ENCODE assay signal across 1 cellular context in the genomic region with DNA sequence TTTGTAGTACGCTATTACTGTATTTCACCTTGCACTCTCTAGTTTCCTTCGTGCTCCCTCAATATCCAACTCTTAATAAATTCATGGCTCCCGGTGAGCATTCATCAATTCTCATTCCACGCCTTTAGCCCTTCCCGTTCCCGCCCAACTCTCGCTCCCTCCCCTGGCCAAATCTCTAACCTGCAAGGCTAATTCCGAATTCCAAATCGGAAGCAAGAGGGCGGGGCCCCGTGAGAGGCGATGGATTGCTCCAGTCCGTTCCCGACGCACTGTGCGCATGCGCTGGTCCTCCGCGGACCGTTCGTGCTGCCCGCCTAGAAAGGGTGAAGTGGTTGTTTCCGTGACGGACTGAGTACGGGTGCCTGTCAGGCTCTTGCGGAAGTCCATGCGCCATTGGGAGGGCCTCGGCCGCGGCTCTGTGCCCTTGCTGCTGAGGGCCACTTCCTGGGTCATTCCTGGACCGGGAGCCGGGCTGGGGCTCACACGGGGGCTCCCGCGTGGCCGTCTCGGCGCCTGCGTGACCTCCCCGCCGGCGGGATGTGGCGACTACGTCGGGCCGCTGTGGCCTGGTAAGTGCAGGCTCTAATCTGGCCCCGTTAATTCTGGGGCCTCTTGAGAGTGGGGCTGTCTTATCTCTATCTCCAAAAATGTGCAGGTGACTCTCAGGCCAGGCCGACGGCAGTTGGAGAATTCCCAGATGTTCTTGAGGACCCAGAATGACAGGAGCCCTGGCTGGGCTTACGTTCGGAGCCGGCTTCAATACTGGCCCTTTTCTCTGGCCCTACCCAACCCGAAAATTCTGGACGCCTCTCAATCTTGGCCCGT.
TF ChIP-seq lines count a peak whose summit lies in the region.

Gene OPA1 (plus strand): TSS at position 368 of the 825 bp plus-strand sequence. CDS start 170 bp downstream, at position 538.

TF ChIP-seq in K562, 482 proteins besides CTCF, POLR2A, EP300 and RAD21 (continued from another document and continues in another):
- TF ChIP-seq, protein P1, sequence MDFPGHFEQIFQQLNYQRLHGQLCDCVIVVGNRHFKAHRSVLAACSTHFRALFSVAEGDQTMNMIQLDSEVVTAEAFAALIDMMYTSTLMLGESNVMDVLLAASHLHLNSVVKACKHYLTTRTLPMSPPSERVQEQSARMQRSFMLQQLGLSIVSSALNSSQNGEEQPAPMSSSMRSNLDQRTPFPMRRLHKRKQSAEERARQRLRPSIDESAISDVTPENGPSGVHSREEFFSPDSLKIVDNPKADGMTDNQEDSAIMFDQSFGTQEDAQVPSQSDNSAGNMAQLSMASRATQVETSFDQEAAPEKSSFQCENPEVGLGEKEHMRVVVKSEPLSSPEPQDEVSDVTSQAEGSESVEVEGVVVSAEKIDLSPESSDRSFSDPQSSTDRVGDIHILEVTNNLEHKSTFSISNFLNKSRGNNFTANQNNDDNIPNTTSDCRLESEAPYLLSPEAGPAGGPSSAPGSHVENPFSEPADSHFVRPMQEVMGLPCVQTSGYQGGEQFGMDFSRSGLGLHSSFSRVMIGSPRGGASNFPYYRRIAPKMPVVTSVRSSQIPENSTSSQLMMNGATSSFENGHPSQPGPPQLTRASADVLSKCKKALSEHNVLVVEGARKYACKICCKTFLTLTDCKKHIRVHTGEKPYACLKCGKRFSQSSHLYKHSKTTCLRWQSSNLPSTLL (IDR thresholded peaks at IDR 0.05): no peak
- TF ChIP-seq, protein P2, sequence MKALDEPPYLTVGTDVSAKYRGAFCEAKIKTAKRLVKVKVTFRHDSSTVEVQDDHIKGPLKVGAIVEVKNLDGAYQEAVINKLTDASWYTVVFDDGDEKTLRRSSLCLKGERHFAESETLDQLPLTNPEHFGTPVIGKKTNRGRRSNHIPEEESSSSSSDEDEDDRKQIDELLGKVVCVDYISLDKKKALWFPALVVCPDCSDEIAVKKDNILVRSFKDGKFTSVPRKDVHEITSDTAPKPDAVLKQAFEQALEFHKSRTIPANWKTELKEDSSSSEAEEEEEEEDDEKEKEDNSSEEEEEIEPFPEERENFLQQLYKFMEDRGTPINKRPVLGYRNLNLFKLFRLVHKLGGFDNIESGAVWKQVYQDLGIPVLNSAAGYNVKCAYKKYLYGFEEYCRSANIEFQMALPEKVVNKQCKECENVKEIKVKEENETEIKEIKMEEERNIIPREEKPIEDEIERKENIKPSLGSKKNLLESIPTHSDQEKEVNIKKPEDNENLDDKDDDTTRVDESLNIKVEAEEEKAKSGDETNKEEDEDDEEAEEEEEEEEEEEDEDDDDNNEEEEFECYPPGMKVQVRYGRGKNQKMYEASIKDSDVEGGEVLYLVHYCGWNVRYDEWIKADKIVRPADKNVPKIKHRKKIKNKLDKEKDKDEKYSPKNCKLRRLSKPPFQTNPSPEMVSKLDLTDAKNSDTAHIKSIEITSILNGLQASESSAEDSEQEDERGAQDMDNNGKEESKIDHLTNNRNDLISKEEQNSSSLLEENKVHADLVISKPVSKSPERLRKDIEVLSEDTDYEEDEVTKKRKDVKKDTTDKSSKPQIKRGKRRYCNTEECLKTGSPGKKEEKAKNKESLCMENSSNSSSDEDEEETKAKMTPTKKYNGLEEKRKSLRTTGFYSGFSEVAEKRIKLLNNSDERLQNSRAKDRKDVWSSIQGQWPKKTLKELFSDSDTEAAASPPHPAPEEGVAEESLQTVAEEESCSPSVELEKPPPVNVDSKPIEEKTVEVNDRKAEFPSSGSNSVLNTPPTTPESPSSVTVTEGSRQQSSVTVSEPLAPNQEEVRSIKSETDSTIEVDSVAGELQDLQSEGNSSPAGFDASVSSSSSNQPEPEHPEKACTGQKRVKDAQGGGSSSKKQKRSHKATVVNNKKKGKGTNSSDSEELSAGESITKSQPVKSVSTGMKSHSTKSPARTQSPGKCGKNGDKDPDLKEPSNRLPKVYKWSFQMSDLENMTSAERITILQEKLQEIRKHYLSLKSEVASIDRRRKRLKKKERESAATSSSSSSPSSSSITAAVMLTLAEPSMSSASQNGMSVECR (CRISPR knock-in tag; IDR thresholded peaks at IDR 0.05): peak; percentile 82; the same call in 1 of the 2 replicates
- TF ChIP-seq ETV5 (CRISPR knock-in tag; IDR thresholded peaks at IDR 0.05; ENCODE audit: low read depth) (peak; percentile 86), ZNF217 (CRISPR knock-in tag; IDR thresholded peaks at IDR 0.05) (no peak), SOX6 (IDR thresholded peaks at IDR 0.05) (peak; percentile 75), TEAD1 (CRISPR knock-in tag; IDR thresholded peaks at IDR 0.05) (peak in 1 of 2 experiments; percentile 87; a peak in 2 of 4 replicates), PHF8 (IDR thresholded peaks at IDR 0.05; ENCODE audit: borderline replicate concordance, low read length) (peak; percentile 94), KLF1 (tag; IDR thresholded peaks at IDR 0.05) (no peak), POLR2H (tag; IDR thresholded peaks at IDR 0.05; ENCODE audit: low read depth) (peak; percentile 61; the same call in 1 of the 2 replicates), ZNF384 (IDR thresholded peaks at IDR 0.05; ENCODE audit: low read depth, low read length) (peak; percentile 50; the same call in 1 of the 2 replicates), ZBTB9 (CRISPR knock-in tag; IDR thresholded peaks at IDR 0.05) (no peak), ELF4 (CRISPR knock-in tag; IDR thresholded peaks at IDR 0.05) (peak; percentile 79), BCL6 (CRISPR knock-in tag; IDR thresholded peaks at IDR 0.05) (no peak), KLF6 (CRISPR knock-in tag; IDR thresholded peaks at IDR 0.05; ENCODE audit: borderline replicate concordance) (0 out of 2 replicates have a peak, but pooled peaks have one; percentile 9), SIN3A (IDR thresholded peaks at IDR 0.05; ENCODE audit: borderline replicate concordance in 2 of 2, control insufficient read depth in 1 of 2, low read depth in 2 of 2, low read length in 2 of 2) (peak; percentile 70 to 79; a peak in 3 of 4 replicates), KDM2B (CRISPR knock-in tag; IDR thresholded peaks at IDR 0.05) (no peak), SNIP1 (IDR thresholded peaks at IDR 0.05; ENCODE audit: low read depth) (no peak), TAF1 (IDR thresholded peaks at IDR 0.05; ENCODE audit: control insufficient read depth, extremely low read depth, insufficient read depth, low read length, severe bottlenecking) (peak; percentile 89), ZNF165 (CRISPR knock-in tag; IDR thresholded peaks at IDR 0.05; ENCODE audit: borderline replicate concordance) (no peak), POLR2AphosphoS5 (IDR thresholded peaks at IDR 0.05; ENCODE audit: control insufficient read depth, insufficient read depth, low read depth, low read length) (peak; percentile 80), SMARCB1 (IDR thresholded peaks at IDR 0.05; ENCODE audit: insufficient read length, low read depth) (peak; percentile 56), XRCC5 (IDR thresholded peaks at IDR 0.05; ENCODE audit: low read depth, low read length) (peak; percentile 88), RBM15 (IDR thresholded peaks at IDR 0.05; ENCODE audit: insufficient read depth, low read length) (no peak), SRF (CRISPR knock-in tag; IDR thresholded peaks at IDR 0.05) (peak in 1 of 2 experiments; percentile 80; a peak in 1 of 4 replicates), TAF15 (IDR thresholded peaks at IDR 0.05; ENCODE audit: low read depth, low read length) (no peak)
- TF ChIP-seq, protein P3, sequence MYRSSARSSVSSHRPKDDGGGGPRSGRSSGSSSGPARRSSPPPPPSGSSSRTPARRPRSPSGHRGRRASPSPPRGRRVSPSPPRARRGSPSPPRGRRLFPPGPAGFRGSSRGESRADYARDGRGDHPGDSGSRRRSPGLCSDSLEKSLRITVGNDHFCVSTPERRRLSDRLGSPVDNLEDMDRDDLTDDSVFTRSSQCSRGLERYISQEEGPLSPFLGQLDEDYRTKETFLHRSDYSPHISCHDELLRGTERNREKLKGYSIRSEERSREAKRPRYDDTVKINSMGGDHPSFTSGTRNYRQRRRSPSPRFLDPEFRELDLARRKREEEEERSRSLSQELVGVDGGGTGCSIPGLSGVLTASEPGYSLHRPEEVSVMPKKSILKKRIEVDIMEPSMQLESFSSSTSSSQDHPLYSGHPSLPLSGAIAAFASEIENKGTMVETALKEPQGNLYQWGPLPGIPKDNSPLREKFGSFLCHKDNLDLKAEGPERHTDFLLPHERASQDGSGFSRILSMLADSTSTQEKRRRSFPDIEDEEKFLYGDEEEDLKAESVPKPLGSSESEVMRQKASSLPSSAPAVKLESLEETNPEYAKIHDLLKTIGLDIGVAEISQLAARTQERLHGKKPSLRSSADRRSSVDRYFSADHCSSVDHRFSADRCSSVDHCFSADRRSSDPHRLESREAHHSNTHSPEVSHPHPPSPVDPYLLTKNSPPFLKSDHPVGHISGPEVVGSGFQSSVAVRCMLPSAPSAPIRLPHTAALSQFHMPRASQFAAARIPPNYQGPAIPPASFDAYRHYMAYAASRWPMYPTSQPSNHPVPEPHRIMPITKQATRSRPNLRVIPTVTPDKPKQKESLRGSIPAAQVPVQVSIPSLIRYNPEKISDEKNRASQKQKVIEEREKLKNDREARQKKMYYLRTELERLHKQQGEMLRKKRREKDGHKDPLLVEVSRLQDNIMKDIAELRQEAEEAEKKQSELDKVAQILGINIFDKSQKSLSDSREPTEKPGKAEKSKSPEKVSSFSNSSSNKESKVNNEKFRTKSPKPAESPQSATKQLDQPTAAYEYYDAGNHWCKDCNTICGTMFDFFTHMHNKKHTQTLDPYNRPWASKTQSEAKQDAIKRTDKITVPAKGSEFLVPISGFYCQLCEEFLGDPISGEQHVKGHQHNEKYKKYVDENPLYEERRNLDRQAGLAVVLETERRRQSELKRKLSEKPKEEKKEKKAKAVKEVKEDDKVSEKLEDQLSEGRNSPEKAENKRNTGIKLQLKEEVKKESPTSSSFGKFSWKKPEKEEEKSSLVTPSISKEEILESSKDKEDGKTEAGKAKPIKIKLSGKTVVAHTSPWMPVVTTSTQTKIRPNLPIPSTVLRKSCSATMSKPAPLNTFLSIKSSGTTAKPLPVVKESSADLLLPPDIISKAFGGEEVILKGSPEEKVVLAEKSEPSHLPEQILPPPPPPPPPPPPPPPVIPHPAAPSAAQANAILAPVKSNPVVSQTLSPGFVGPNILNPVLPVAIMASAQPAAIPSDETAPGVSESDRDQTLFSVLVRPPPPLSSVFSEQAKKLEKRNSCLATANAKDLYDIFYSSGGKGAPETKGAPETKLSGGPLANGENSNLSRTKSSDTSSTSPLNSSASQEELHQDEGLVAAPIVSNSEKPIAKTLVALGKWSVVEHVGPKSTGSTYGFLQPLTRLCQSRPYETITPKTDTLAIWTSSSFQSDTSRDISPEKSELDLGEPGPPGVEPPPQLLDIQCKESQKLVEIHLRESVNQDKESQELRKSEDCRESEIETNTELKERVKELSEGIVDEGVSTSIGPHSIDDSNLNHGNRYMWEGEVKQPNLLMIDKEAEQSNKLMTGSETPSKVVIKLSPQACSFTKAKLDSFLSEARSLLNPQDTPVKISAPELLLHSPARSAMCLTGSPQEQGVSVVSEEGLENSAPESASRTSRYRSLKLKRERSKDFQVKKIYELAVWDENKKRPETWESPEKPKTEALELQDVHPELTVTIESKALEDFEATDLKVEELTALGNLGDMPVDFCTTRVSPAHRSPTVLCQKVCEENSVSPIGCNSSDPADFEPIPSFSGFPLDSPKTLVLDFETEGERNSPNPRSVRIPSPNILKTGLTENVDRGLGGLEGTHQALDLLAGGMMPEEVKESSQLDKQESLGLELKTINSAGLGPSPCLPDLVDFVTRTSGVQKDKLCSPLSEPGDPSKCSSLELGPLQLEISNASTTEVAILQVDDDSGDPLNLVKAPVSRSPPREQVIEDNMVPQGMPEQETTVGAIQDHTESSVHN (IDR thresholded peaks at IDR 0.05; ENCODE audit: borderline replicate concordance in 1 of 2, low read depth in 1 of 2): no peak
- TF ChIP-seq, protein P4, sequence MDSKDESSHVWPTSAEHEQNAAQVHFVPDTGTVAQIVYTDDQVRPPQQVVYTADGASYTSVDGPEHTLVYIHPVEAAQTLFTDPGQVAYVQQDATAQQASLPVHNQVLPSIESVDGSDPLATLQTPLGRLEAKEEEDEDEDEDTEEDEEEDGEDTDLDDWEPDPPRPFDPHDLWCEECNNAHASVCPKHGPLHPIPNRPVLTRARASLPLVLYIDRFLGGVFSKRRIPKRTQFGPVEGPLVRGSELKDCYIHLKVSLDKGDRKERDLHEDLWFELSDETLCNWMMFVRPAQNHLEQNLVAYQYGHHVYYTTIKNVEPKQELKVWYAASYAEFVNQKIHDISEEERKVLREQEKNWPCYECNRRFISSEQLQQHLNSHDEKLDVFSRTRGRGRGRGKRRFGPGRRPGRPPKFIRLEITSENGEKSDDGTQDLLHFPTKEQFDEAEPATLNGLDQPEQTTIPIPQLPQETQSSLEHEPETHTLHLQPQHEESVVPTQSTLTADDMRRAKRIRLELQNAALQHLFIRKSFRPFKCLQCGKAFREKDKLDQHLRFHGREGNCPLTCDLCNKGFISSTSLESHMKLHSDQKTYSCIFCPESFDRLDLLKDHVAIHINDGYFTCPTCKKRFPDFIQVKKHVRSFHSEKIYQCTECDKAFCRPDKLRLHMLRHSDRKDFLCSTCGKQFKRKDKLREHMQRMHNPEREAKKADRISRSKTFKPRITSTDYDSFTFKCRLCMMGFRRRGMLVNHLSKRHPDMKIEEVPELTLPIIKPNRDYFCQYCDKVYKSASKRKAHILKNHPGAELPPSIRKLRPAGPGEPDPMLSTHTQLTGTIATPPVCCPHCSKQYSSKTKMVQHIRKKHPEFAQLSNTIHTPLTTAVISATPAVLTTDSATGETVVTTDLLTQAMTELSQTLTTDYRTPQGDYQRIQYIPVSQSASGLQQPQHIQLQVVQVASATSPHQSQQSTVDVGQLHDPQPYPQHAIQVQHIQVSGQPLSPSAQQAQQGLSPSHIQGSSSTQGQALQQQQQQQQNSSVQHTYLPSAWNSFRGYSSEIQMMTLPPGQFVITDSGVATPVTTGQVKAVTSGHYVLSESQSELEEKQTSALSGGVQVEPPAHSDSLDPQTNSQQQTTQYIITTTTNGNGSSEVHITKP (IDR thresholded peaks at IDR 0.05; ENCODE audit: partially characterized antibody): peak; percentile 96
- TF ChIP-seq, protein P5, sequence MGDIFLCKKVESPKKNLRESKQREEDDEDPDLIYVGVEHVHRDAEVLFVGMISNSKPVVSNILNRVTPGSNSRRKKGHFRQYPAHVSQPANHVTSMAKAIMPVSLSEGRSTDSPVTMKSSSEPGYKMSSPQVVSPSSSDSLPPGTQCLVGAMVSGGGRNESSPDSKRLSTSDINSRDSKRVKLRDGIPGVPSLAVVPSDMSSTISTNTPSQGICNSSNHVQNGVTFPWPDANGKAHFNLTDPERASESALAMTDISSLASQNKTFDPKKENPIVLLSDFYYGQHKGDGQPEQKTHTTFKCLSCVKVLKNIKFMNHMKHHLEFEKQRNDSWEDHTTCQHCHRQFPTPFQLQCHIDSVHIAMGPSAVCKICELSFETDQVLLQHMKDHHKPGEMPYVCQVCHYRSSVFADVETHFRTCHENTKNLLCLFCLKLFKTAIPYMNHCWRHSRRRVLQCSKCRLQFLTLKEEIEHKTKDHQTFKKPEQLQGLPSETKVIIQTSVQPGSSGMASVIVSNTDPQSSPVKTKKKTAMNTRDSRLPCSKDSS (IDR thresholded peaks at IDR 0.05; ENCODE audit: low read depth, partially characterized antibody): no peak
